11 cellular contexts compared by ENCODE assay signal in the genomic region with DNA sequence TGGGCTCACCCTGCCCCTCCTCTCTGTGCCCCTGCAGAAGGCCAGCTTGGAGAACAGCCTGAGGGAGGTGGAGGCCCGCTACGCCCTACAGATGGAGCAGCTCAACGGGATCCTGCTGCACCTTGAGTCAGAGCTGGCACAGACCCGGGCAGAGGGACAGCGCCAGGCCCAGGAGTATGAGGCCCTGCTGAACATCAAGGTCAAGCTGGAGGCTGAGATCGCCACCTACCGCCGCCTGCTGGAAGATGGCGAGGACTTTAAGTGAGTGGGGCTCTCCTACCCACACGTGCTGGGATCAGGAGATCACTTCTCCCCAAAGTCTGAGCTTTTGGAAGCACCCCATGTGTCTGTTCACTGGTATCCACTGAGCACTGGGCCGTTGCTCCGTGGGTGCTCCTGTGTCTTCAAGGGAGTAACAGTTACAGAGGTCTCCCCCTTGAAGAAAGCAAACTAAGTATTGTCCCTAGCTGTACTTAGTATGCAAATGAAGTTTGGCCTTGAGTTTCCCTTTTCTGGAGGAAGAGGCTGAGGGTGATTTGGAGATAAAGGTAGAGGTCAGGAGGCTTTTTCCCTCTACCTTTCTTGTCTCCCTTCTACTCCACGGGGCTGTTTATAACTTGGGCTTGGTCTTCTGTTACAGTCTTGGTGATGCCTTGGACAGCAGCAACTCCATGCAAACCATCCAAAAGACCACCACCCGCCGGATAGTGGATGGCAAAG. TPM values are rescaled to one million over a fixed set of nuclear protein-coding genes. Genes with fewer than 3 reads are reported as not detected.
A peak's percentile ranks its signal among the peaks of the same experiment; 100 is the strongest.
DNase-seq lines count a peak whose midpoint lies in the region; ATAC-seq and TF ChIP-seq lines count a peak whose summit lies in the region.
"Had no signal": no experiment of that assay in that cellular context is flagged by ENCODE, and none has a peak within 500 bp of the region (broad histone marks: within the 10 kb centered on the region; RNA-seq: fewer than 3 reads in every experiment).

No MANE protein-coding gene starts in this region.

- peaks cover 9% of the 10 kb centered on the region for H3K4me1 ChIP-seq in cardiac muscle cell (ENCODE audit: low read depth)
- peaks cover 0 to 15% of the 10 kb centered on the region in 2 donors for H3K4me1 ChIP-seq in right atrium auricular region
- H3K4me1 ChIP-seq in right cardiac atrium (ENCODE audit: control insufficient read depth, insufficient read depth, low read length), result no peaks in the 10 kb centered on the region
- peaks cover 0 to 10% of the 10 kb centered on the region in 2 donors for H3K4me1 ChIP-seq in naive thymus-derived CD4-positive, alpha-beta T cell (ENCODE audit: control insufficient read depth in 2 of 2, insufficient read depth in 2 of 2, low read length in 2 of 2)

- peak in 1 of 2 donors; percentile 37 for DNase-seq in cardiac muscle cell (ENCODE audit: low read depth in 1 of 2, low spot score in 1 of 2)
- no peak for DNase-seq in right atrium auricular region (ENCODE audit: low spot score)
- DNase-seq in SK-N-MC (ENCODE audit: low read depth, low spot score), result no peak
- DNase-seq in right cardiac atrium, result peak in 2 of 3 donors; percentile 50 to 56
- DNase-seq in type B pancreatic cell (ENCODE audit: extremely low spot score, unreplicated experiment), result no peak
- no peak for DNase-seq in naive thymus-derived CD4-positive, alpha-beta T cell
- DNase-seq in activated CD4-positive, alpha-beta T cell treated with anti-CD3 and anti-CD28 coated beads for 4 hours, result no peak
- DNase-seq: cortex of kidney, NCI-H1436 had no signal

- peak overlapping the region; percentile 98 for H3K4me3 Mint-ChIP-seq in type B pancreatic cell
- no peak overlapping the region for H3K4me3 Mint-ChIP-seq in naive thymus-derived CD4-positive, alpha-beta T cell

- no peaks in the 10 kb centered on the region for H3K27me3 Mint-ChIP-seq in type B pancreatic cell
- peaks cover 0 to 7% (median 0%) of the 10 kb centered on the region in 5 donors for H3K27me3 Mint-ChIP-seq in naive thymus-derived CD4-positive, alpha-beta T cell

- H3K36me3 Mint-ChIP-seq in type B pancreatic cell, result peaks cover 31% of the 10 kb centered on the region
- H3K36me3 Mint-ChIP-seq in naive thymus-derived CD4-positive, alpha-beta T cell, result peaks cover 0 to 21% (median 0%) of the 10 kb centered on the region in 5 donors

- H3K27ac ChIP-seq in cardiac muscle cell (peak overlapping the region; percentile 97), right atrium auricular region (no peak overlapping the region), SK-N-MC (peak overlapping the region; percentile 60; the same call in 1 of the 2 replicates), right cardiac atrium (ENCODE audit: low read length) (no peak overlapping the region)
- no peak overlapping the region for H3K27ac ChIP-seq in naive thymus-derived CD4-positive, alpha-beta T cell (ENCODE audit: low read depth, low read length)
- H3K27ac ChIP-seq: heart right ventricle had no signal

- H3K4me3 ChIP-seq in cardiac muscle cell, result no peak overlapping the region
- H3K4me3 ChIP-seq in right atrium auricular region, result no peak overlapping the region
- no peak overlapping the region for H3K4me3 ChIP-seq in SK-N-MC
- no peak overlapping the region for H3K4me3 ChIP-seq in right cardiac atrium (ENCODE audit: low read length)
- no peak overlapping the region for H3K4me3 ChIP-seq in naive thymus-derived CD4-positive, alpha-beta T cell (ENCODE audit: low read length)
- H3K4me3 ChIP-seq: heart right ventricle had no signal

- H3K36me3 ChIP-seq in cardiac muscle cell (peaks cover 14% of the 10 kb centered on the region), right atrium auricular region (no peaks in the 10 kb centered on the region), SK-N-MC (ENCODE audit: insufficient read depth, low read length) (peaks cover 31% of the 10 kb centered on the region)
- H3K36me3 ChIP-seq in naive thymus-derived CD4-positive, alpha-beta T cell (ENCODE audit: control insufficient read depth in 2 of 3, insufficient read depth in 3 of 3, low read length in 3 of 3), result peaks cover 0 to 9% (median 0%) of the 10 kb centered on the region in 3 experiments
- H3K36me3 ChIP-seq: heart right ventricle had no signal

- H3K9ac ChIP-seq in SK-N-MC (ENCODE audit: insufficient read length), result no peak overlapping the region

- peak overlapping the region; percentile 99 for H3K27ac Mint-ChIP-seq in type B pancreatic cell
- peak overlapping the region in 1 of 9 donors; percentile 52 for H3K27ac Mint-ChIP-seq in naive thymus-derived CD4-positive, alpha-beta T cell

- POLR2A ChIA-PET in naive thymus-derived CD4-positive, alpha-beta T cell (lab: Charles Lee), result interaction anchor here (0.7 kb wide), 1 partner anchor 8 kb away, joined by 3 read pairs; no protein-coding TSS in a partner anchor

- TF ChIP-seq CTCF in cardiac muscle cell (IDR thresholded peaks at IDR 0.05; ENCODE audit: low read depth, low read length) (peak; percentile 24), right atrium auricular region (IDR thresholded peaks at IDR 0.05) (peak in 1 of 2 donors; percentile 18), type B pancreatic cell (conservative IDR thresholded peaks at IDR 0.05) (no peak)

- WGBS in right cardiac atrium, result 65% methylated on average over 15 of the region's 15 CpGs

- no peaks in the 10 kb centered on the region for H3K27me3 ChIP-seq in cardiac muscle cell
- H3K27me3 ChIP-seq in right atrium auricular region, result no peaks in the 10 kb centered on the region
- no peaks in the 10 kb centered on the region for H3K27me3 ChIP-seq in right cardiac atrium (ENCODE audit: control insufficient read depth, insufficient read depth)
- no peaks in the 10 kb centered on the region for H3K27me3 ChIP-seq in naive thymus-derived CD4-positive, alpha-beta T cell (ENCODE audit: control insufficient read depth in 2 of 2, insufficient read depth in 2 of 2, low read length in 2 of 2)

- H3K9me3 ChIP-seq in cardiac muscle cell (ENCODE audit: low read depth), result no peaks in the 10 kb centered on the region
- H3K9me3 ChIP-seq in right atrium auricular region, result no peaks in the 10 kb centered on the region
- H3K9me3 ChIP-seq in SK-N-MC (ENCODE audit: low read depth, low read length), result no peaks in the 10 kb centered on the region
- H3K9me3 ChIP-seq in right cardiac atrium (ENCODE audit: control insufficient read depth, low read length), result no peaks in the 10 kb centered on the region
- H3K9me3 ChIP-seq in naive thymus-derived CD4-positive, alpha-beta T cell (ENCODE audit: control insufficient read depth in 2 of 3, low read length in 3 of 3), result no peaks in the 10 kb centered on the region
- H3K9me3 ChIP-seq: heart right ventricle had no signal

- intact Hi-C loops in right cardiac atrium (cut with DNase I), result no loop called here
- intact Hi-C loops in naive thymus-derived CD4-positive, alpha-beta T cell (cut with micrococcal nuclease), result no loop called here

- peaks cover 20% of the 10 kb centered on the region for H3K4me1 Mint-ChIP-seq in type B pancreatic cell (ENCODE audit: unreplicated experiment)
- peaks cover 5 to 22% (median 12%) of the 10 kb centered on the region in 7 donors for H3K4me1 Mint-ChIP-seq in naive thymus-derived CD4-positive, alpha-beta T cell

- no peaks in the 10 kb centered on the region for H3K9me3 Mint-ChIP-seq in type B pancreatic cell
- H3K9me3 Mint-ChIP-seq in naive thymus-derived CD4-positive, alpha-beta T cell, result no peaks in the 10 kb centered on the region

- CTCF ChIA-PET in naive thymus-derived CD4-positive, alpha-beta T cell (lab: Charles Lee), result interaction anchor here (1.1 to 2.1 kb wide), 4 partner anchors 11 to 72 kb away, joined by 4 to 10 read pairs (median 6); no protein-coding TSS in a partner anchor

- ATAC-seq in right cardiac atrium (no peak), GM21619 (IDR thresholded peaks at IDR 0.05; ENCODE audit: unreplicated experiment) (no peak)
- ATAC-seq in naive thymus-derived CD4-positive, alpha-beta T cell, result no peak
- ATAC-seq: heart right ventricle had no signal

RNA-seq across cellular contexts. Expression of a gene that starts 3.3 kb away (rescaled TPM):
- total RNA-seq in cardiac muscle cell (310 and 601 TPM in 2 replicates), right atrium auricular region (100 to 1,000 TPM in 1 of 2 donors, 10 to 100 TPM in 1; 85.1 to 150 TPM), right cardiac atrium (10 to 100 TPM; 17.9 to 44.4 (median 31.7) TPM), type B pancreatic cell (ENCODE audit: low replicate concordance) (480 and 1,293 TPM in 2 replicates)
- polyA plus RNA-seq in cardiac muscle cell (472 and 838 TPM in 2 replicates), right cardiac atrium (46.7 TPM)
- 10 to 100 TPM in 3 of 5 experiments, 1 to 10 TPM in 1, under 1 TPM in 1; 0.46 to 12.0 (median 10.1) TPM for total RNA-seq in naive thymus-derived CD4-positive, alpha-beta T cell
- polyA plus RNA-seq in naive thymus-derived CD4-positive, alpha-beta T cell, result 10 to 100 TPM; 14.1 to 23.1 TPM

RNA-seq across cellular contexts. Expression of a gene that starts 47.4 kb away (rescaled TPM):
- total RNA-seq in cardiac muscle cell (480 and 946 TPM in 2 replicates), right atrium auricular region (100 to 1,000 TPM; 199 to 271 TPM), right cardiac atrium (100 to 1,000 TPM; 104 to 259 (median 212) TPM), type B pancreatic cell (ENCODE audit: low replicate concordance) (768 and 2,227 TPM in 2 replicates)
- polyA plus RNA-seq in cardiac muscle cell (728 and 1,480 TPM in 2 replicates), right cardiac atrium (282 TPM)
- total RNA-seq in naive thymus-derived CD4-positive, alpha-beta T cell, result under 1 TPM in 4 of 5 experiments, not detected in 1; 0.15 to 0.62 (median 0.59) TPM
- under 1 TPM in 1 of 2 donors, not detected in 1; 0.09 TPM for polyA plus RNA-seq in naive thymus-derived CD4-positive, alpha-beta T cell

RNA-seq across cellular contexts. Expression of a gene that starts 54.0 kb away (rescaled TPM):
- 374 and 722 TPM in 2 replicates for total RNA-seq in cardiac muscle cell
- polyA plus RNA-seq in cardiac muscle cell, result 50.0 and 81.5 TPM in 2 replicates
- total RNA-seq in right atrium auricular region, result 100 to 1,000 TPM; 272 to 383 TPM
- 100 to 1,000 TPM; 391 to 552 (median 433) TPM for total RNA-seq in right cardiac atrium
- polyA plus RNA-seq in right cardiac atrium, result 65.5 TPM
- 450 and 521 TPM in 2 replicates for total RNA-seq in type B pancreatic cell (ENCODE audit: low replicate concordance)
- total RNA-seq in naive thymus-derived CD4-positive, alpha-beta T cell, result 100 to 1,000 TPM; 380 to 919 (median 833) TPM
- polyA plus RNA-seq in naive thymus-derived CD4-positive, alpha-beta T cell, result 100 to 1,000 TPM; 134 to 145 TPM

Comparison
In these comparisons a context has a peak if more than half of its experiments do, and no peak if none do; other contexts are left out.
1. DNase-seq: peak in right cardiac atrium (2 of 3); none in right atrium auricular region (single experiment), SK-N-MC (single experiment), type B pancreatic cell (single experiment), naive thymus-derived CD4-positive, alpha-beta T cell (0 of 9) and activated CD4-positive, alpha-beta T cell treated with anti-CD3 and anti-CD28 coated beads for 4 hours (0 of 2).
2. H3K27ac ChIP-seq: peak in cardiac muscle cell (single experiment) and SK-N-MC (single experiment); none in right atrium auricular region (0 of 2), right cardiac atrium (single experiment) and naive thymus-derived CD4-positive, alpha-beta T cell (single experiment).
3. RNA of a gene that starts 47.4 kb away (total RNA-seq): 768 to 2,227 TPM in type B pancreatic cell, 480 to 946 TPM in cardiac muscle cell, 199 to 271 TPM in right atrium auricular region and 104 to 259 TPM in right cardiac atrium; 0.15 to 0.62 TPM in naive thymus-derived CD4-positive, alpha-beta T cell; every median in the first group is over 10 times any median in the second.